Comparison of ENCODE assay signal across 22 cellular contexts in genomic region chr2:22124003-22124402, GRCh38.
DNase-seq lines count a peak whose midpoint lies in the region; ATAC-seq and TF ChIP-seq lines count a peak whose summit lies in the region.
"Had no signal": no experiment of that assay in that cellular context is flagged by ENCODE, and none has a peak within 500 bp of the region (broad histone marks: within the 10 kb centered on the region; RNA-seq: fewer than 3 reads in every experiment).

No MANE protein-coding gene starts in this region.

- no peaks in the 10 kb centered on the region for H3K4me1 ChIP-seq in naive thymus-derived CD4-positive, alpha-beta T cell (ENCODE audit: control insufficient read depth in 2 of 2, insufficient read depth in 2 of 2, low read length in 2 of 2)
- H3K4me1 ChIP-seq: pancreas, SJSA1, upper lobe of left lung had no signal

- POLR2A ChIA-PET in naive thymus-derived CD4-positive, alpha-beta T cell (lab: Charles Lee), result no interaction called here

- intact Hi-C loops in naive thymus-derived CD4-positive, alpha-beta T cell (cut with micrococcal nuclease), result no loop called here

- no peak overlapping the region for H3K4me3 Mint-ChIP-seq in naive thymus-derived CD4-positive, alpha-beta T cell
- H3K4me3 Mint-ChIP-seq: activated CD4-positive, alpha-beta T cell treated with anti-CD3 and anti-CD28 coated beads, Interleukin-2, amount 10 ng/mL, durations not matched to agents 24 days and 14 days; brain had no signal

- no peaks in the 10 kb centered on the region for H3K27me3 ChIP-seq in naive thymus-derived CD4-positive, alpha-beta T cell (ENCODE audit: control insufficient read depth in 2 of 2, insufficient read depth in 2 of 2, low read length in 2 of 2)
- H3K27me3 ChIP-seq: pancreas, SJSA1, upper lobe of left lung had no signal

- TF ChIP-seq CTCF in choroid plexus epithelial cell (conservative IDR thresholded peaks at IDR 0.05; ENCODE audit: low read depth, low read length), result peak; percentile 12
- peak; percentile 32 for TF ChIP-seq CTCF in retinal pigment epithelial cell (conservative IDR thresholded peaks at IDR 0.05; ENCODE audit: low read depth, low read length)

- H3K9me3 ChIP-seq in naive thymus-derived CD4-positive, alpha-beta T cell (ENCODE audit: control insufficient read depth in 2 of 3, low read length in 3 of 3), result peaks cover 0 to 4% (median 0%) of the 10 kb centered on the region in 3 experiments
- H3K9me3 ChIP-seq: pancreas, SJSA1, upper lobe of left lung had no signal

- H3K27ac ChIP-seq in naive thymus-derived CD4-positive, alpha-beta T cell (ENCODE audit: low read depth, low read length), result no peak overlapping the region
- H3K27ac ChIP-seq: dorsolateral prefrontal cortex, pancreas, SJSA1, upper lobe of left lung had no signal

- CTCF ChIA-PET in naive thymus-derived CD4-positive, alpha-beta T cell (lab: Charles Lee), result no interaction called here

- no peaks in the 10 kb centered on the region for H3K36me3 ChIP-seq in naive thymus-derived CD4-positive, alpha-beta T cell (ENCODE audit: control insufficient read depth in 2 of 3, insufficient read depth in 3 of 3, low read length in 3 of 3)
- H3K36me3 ChIP-seq: pancreas, SJSA1, upper lobe of left lung had no signal

- no peaks in the 10 kb centered on the region for H3K36me3 Mint-ChIP-seq in naive thymus-derived CD4-positive, alpha-beta T cell
- H3K36me3 Mint-ChIP-seq: brain had no signal

- H3K4me1 Mint-ChIP-seq in naive thymus-derived CD4-positive, alpha-beta T cell, result no peaks in the 10 kb centered on the region
- H3K4me1 Mint-ChIP-seq: activated CD4-positive, alpha-beta T cell treated with anti-CD3 and anti-CD28 coated beads, Interleukin-2, amount 10 ng/mL, durations not matched to agents 24 days and 14 days; brain had no signal

- DNase-seq in NCI-H748 (lab: John Stamatoyannopoulos, UW; ENCODE audit: unreplicated experiment), result peak; percentile 3
- no peak for DNase-seq in NCI-H748 treated with DMSO at 0.1 percent for 48 hours (lab: John Stamatoyannopoulos, UW)
- peak; percentile 16 for DNase-seq in M059J (ENCODE audit: low read depth)
- peak; percentile 4 for DNase-seq in choroid plexus epithelial cell (ENCODE audit: low read depth)
- no peak for DNase-seq in retinal pigment epithelial cell (ENCODE audit: low read depth)
- no peak for DNase-seq in activated T-cell treated with anti-CD3 and anti-CD28 coated beads for 4 hours
- no peak for DNase-seq in NCI-H2171 (lab: John Stamatoyannopoulos, UW)
- no peak for DNase-seq in naive thymus-derived CD4-positive, alpha-beta T cell
- DNase-seq: activated CD4-positive, alpha-beta T cell treated with anti-CD3 and anti-CD28 coated beads, Interleukin-2, amount 10 ng/mL, durations not matched to agents 24 days and 14 days; Calu3; dorsolateral prefrontal cortex; left cardiac atrium; MM.1S; NCI-H2081 treated with DMSO at 0.1 percent for 48 hours; NK-92 treated with Interleukin-12 subunit alpha and Interleukin-12 subunit beta, amount 100 ng/mL, for 24 hours; pancreas; small intestine; T1000; upper lobe of left lung had no signal

- H3K4me3 ChIP-seq in choroid plexus epithelial cell (ENCODE audit: low read depth, low read length) (no peak overlapping the region), retinal pigment epithelial cell (ENCODE audit: low read length) (no peak overlapping the region)
- H3K4me3 ChIP-seq in naive thymus-derived CD4-positive, alpha-beta T cell (ENCODE audit: low read length), result no peak overlapping the region
- H3K4me3 ChIP-seq: dorsolateral prefrontal cortex, pancreas, SJSA1, upper lobe of left lung had no signal

- no peak overlapping the region for H3K27ac Mint-ChIP-seq in naive thymus-derived CD4-positive, alpha-beta T cell
- H3K27ac Mint-ChIP-seq: activated CD4-positive, alpha-beta T cell treated with anti-CD3 and anti-CD28 coated beads, Interleukin-2, amount 10 ng/mL, durations not matched to agents 24 days and 14 days; activated naive CD4-positive, alpha-beta T cell treated with anti-CD3 and anti-CD28 coated beads, Interleukin-2, amount 50 U/mL, for 72 hours; brain had no signal

- H3K9me3 Mint-ChIP-seq in naive thymus-derived CD4-positive, alpha-beta T cell, result peaks cover 6 to 39% (median 15%) of the 10 kb centered on the region in 11 donors

- no peak for ATAC-seq in naive thymus-derived CD4-positive, alpha-beta T cell
- ATAC-seq: activated naive CD4-positive, alpha-beta T cell treated with anti-CD3 and anti-CD28 coated beads, Interleukin-2, amount 50 U/mL, for 72 hours; left cardiac atrium; pancreas had no signal

- no peaks in the 10 kb centered on the region for H3K27me3 Mint-ChIP-seq in naive thymus-derived CD4-positive, alpha-beta T cell
- H3K27me3 Mint-ChIP-seq: activated CD4-positive, alpha-beta T cell treated with anti-CD3 and anti-CD28 coated beads, Interleukin-2, amount 10 ng/mL, durations not matched to agents 24 days and 14 days; brain had no signal

Comparison
In these comparisons a context has a peak if more than half of its experiments do, and no peak if none do; other contexts are left out.
1. DNase-seq: peak in NCI-H748 (single experiment), M059J (single experiment) and choroid plexus epithelial cell (single experiment); none in NCI-H748 treated with DMSO at 0.1 percent for 48 hours (single experiment), retinal pigment epithelial cell (single experiment), activated T-cell treated with anti-CD3 and anti-CD28 coated beads for 4 hours (single experiment), NCI-H2171 (single experiment) and naive thymus-derived CD4-positive, alpha-beta T cell (0 of 9).